ENCODE assay signal across 1 cellular context in the genomic region with DNA sequence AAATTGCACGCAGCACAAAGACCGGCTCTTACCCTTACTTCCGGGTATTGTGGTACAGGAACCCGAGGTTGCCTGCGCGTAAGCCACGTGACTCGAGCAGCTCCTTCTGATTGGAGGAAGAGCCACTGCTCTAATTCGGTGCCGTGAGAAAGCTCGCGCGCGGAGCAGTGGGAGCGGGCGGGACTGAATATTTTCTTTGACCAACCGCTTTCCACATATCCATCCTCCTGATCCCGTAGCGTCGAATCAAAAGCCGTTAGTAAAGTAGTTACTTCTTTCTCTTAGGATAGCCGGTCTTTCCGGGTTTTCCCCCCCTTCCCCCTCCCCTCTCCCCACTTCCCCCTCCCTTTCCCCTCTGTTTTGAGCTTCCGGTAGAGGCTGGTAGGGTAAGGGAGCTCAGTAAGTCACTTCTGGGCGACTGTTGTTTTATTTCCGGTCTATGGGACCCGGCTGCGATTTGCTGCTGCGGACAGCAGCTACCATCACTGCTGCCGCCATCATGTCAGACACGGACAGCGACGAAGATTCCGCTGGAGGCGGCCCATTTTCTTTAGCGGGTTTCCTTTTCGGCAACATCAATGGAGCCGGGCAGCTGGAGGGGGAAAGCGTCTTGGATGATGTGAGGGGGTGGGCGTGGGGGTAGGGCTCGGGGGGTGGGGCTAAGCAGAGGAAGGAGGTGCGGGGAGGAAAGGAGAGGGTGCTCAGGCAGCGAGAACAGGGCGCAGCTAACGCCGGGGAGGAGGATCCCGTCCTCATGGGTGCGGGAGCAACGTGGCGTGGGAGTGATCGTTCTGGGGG.
TF ChIP-seq lines count a peak whose summit lies in the region.

A gene with protein sequence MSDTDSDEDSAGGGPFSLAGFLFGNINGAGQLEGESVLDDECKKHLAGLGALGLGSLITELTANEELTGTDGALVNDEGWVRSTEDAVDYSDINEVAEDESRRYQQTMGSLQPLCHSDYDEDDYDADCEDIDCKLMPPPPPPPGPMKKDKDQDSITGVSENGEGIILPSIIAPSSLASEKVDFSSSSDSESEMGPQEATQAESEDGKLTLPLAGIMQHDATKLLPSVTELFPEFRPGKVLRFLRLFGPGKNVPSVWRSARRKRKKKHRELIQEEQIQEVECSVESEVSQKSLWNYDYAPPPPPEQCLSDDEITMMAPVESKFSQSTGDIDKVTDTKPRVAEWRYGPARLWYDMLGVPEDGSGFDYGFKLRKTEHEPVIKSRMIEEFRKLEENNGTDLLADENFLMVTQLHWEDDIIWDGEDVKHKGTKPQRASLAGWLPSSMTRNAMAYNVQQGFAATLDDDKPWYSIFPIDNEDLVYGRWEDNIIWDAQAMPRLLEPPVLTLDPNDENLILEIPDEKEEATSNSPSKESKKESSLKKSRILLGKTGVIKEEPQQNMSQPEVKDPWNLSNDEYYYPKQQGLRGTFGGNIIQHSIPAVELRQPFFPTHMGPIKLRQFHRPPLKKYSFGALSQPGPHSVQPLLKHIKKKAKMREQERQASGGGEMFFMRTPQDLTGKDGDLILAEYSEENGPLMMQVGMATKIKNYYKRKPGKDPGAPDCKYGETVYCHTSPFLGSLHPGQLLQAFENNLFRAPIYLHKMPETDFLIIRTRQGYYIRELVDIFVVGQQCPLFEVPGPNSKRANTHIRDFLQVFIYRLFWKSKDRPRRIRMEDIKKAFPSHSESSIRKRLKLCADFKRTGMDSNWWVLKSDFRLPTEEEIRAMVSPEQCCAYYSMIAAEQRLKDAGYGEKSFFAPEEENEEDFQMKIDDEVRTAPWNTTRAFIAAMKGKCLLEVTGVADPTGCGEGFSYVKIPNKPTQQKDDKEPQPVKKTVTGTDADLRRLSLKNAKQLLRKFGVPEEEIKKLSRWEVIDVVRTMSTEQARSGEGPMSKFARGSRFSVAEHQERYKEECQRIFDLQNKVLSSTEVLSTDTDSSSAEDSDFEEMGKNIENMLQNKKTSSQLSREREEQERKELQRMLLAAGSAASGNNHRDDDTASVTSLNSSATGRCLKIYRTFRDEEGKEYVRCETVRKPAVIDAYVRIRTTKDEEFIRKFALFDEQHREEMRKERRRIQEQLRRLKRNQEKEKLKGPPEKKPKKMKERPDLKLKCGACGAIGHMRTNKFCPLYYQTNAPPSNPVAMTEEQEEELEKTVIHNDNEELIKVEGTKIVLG (N-terminal part only) (plus strand): TSS at position 482 of the 798 bp plus-strand sequence. CDS start 18 bp downstream, at position 500.

TF ChIP-seq in HEK293, 187 proteins besides CTCF, POLR2A, EP300 and RAD21 (continued from another document):
- TF ChIP-seq, protein P1, sequence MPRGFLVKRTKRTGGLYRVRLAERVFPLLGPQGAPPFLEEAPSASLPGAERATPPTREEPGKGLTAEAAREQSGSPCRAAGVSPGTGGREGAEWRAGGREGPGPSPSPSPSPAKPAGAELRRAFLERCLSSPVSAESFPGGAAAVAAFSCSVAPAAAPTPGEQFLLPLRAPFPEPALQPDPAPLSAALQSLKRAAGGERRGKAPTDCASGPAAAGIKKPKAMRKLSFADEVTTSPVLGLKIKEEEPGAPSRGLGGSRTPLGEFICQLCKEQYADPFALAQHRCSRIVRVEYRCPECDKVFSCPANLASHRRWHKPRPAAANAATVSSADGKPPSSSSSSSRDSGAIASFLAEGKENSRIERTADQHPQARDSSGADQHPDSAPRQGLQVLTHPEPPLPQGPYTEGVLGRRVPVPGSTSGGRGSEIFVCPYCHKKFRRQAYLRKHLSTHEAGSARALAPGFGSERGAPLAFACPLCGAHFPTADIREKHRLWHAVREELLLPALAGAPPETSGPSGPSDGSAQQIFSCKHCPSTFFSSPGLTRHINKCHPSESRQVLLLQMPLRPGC (tag by site-specific recombination; IDR thresholded peaks at IDR 0.05): no peak
- TF ChIP-seq ZNF501 (tag by site-specific recombination; IDR thresholded peaks at IDR 0.05) (0 out of 2 replicates have a peak, but pooled peaks have one; percentile 8), ZSCAN30 (tag by site-specific recombination; IDR thresholded peaks at IDR 0.05) (no peak), ZIC2 (tag by site-specific recombination; IDR thresholded peaks at IDR 0.05) (no peak), ZNF10 (tag by site-specific recombination; IDR thresholded peaks at IDR 0.05) (peak; percentile 89), SP2 (tag by site-specific recombination; IDR thresholded peaks at IDR 0.05) (peak; percentile 82), KLF8 (tag by site-specific recombination; IDR thresholded peaks at IDR 0.05) (0 out of 2 replicates have a peak, but pooled peaks have one; percentile 15), GLI4 (tag by site-specific recombination; IDR thresholded peaks at IDR 0.05) (0 out of 2 replicates have a peak, but pooled peaks have one; percentile 35), ZNF76 (tag by site-specific recombination; IDR thresholded peaks at IDR 0.05; ENCODE audit: borderline replicate concordance, low read depth) (peak; percentile 70), SCRT1 (tag by site-specific recombination; IDR thresholded peaks at IDR 0.05; ENCODE audit: borderline replicate concordance) (no peak), ZXDB (tag by site-specific recombination; IDR thresholded peaks at IDR 0.05) (0 out of 2 replicates have a peak, but pooled peaks have one; percentile 8), ZFHX2 (tag by site-specific recombination; conservative IDR thresholded peaks at IDR 0.05) (peak; percentile 82; the same call in 1 of the 2 replicates), EGR2 (tag by site-specific recombination; IDR thresholded peaks at IDR 0.05; ENCODE audit: low read depth) (peak; percentile 76), SP7 (tag by site-specific recombination; IDR thresholded peaks at IDR 0.05) (0 out of 2 replicates have a peak, but pooled peaks have one; percentile 27)
- TF ChIP-seq, protein P2, sequence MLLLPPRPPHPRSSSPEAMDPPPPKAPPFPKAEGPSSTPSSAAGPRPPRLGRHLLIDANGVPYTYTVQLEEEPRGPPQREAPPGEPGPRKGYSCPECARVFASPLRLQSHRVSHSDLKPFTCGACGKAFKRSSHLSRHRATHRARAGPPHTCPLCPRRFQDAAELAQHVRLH (tag by site-specific recombination; IDR thresholded peaks at IDR 0.05): peak; percentile 98
- TF ChIP-seq, protein P3, sequence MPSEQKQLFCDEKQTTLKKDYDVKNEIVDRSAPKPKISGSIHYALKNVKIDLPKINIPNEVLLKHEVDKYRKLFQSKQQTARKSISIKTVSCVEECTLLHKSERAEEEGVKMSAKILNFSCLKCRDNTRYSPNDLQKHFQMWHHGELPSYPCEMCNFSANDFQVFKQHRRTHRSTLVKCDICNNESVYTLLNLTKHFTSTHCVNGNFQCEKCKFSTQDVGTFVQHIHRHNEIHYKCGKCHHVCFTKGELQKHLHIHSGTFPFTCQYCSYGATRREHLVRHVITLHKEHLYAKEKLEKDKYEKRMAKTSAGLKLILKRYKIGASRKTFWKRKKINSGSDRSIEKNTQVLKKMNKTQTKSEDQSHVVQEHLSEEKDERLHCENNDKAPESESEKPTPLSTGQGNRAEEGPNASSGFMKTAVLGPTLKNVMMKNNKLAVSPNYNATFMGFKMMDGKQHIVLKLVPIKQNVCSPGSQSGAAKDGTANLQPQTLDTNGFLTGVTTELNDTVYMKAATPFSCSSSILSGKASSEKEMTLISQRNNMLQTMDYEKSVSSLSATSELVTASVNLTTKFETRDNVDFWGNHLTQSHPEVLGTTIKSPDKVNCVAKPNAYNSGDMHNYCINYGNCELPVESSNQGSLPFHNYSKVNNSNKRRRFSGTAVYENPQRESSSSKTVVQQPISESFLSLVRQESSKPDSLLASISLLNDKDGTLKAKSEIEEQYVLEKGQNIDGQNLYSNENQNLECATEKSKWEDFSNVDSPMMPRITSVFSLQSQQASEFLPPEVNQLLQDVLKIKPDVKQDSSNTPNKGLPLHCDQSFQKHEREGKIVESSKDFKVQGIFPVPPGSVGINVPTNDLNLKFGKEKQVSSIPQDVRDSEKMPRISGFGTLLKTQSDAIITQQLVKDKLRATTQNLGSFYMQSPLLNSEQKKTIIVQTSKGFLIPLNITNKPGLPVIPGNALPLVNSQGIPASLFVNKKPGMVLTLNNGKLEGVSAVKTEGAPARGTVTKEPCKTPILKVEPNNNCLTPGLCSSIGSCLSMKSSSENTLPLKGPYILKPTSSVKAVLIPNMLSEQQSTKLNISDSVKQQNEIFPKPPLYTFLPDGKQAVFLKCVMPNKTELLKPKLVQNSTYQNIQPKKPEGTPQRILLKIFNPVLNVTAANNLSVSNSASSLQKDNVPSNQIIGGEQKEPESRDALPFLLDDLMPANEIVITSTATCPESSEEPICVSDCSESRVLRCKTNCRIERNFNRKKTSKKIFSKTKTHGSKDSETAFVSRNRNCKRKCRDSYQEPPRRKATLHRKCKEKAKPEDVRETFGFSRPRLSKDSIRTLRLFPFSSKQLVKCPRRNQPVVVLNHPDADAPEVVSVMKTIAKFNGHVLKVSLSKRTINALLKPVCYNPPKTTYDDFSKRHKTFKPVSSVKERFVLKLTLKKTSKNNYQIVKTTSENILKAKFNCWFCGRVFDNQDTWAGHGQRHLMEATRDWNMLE (tag by site-specific recombination; conservative IDR thresholded peaks at IDR 0.05; ENCODE audit: low read depth): peak; percentile 48
- TF ChIP-seq, protein P4, sequence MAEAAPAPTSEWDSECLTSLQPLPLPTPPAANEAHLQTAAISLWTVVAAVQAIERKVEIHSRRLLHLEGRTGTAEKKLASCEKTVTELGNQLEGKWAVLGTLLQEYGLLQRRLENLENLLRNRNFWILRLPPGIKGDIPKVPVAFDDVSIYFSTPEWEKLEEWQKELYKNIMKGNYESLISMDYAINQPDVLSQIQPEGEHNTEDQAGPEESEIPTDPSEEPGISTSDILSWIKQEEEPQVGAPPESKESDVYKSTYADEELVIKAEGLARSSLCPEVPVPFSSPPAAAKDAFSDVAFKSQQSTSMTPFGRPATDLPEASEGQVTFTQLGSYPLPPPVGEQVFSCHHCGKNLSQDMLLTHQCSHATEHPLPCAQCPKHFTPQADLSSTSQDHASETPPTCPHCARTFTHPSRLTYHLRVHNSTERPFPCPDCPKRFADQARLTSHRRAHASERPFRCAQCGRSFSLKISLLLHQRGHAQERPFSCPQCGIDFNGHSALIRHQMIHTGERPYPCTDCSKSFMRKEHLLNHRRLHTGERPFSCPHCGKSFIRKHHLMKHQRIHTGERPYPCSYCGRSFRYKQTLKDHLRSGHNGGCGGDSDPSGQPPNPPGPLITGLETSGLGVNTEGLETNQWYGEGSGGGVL (tag by site-specific recombination; IDR thresholded peaks at IDR 0.05): peak; percentile 94
- TF ChIP-seq, protein P5, sequence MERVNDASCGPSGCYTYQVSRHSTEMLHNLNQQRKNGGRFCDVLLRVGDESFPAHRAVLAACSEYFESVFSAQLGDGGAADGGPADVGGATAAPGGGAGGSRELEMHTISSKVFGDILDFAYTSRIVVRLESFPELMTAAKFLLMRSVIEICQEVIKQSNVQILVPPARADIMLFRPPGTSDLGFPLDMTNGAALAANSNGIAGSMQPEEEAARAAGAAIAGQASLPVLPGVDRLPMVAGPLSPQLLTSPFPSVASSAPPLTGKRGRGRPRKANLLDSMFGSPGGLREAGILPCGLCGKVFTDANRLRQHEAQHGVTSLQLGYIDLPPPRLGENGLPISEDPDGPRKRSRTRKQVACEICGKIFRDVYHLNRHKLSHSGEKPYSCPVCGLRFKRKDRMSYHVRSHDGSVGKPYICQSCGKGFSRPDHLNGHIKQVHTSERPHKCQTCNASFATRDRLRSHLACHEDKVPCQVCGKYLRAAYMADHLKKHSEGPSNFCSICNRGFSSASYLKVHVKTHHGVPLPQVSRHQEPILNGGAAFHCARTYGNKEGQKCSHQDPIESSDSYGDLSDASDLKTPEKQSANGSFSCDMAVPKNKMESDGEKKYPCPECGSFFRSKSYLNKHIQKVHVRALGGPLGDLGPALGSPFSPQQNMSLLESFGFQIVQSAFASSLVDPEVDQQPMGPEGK (tag by site-specific recombination; IDR thresholded peaks at IDR 0.05): peak; percentile 29; the same call in 1 of the 2 replicates
- TF ChIP-seq, protein P6, sequence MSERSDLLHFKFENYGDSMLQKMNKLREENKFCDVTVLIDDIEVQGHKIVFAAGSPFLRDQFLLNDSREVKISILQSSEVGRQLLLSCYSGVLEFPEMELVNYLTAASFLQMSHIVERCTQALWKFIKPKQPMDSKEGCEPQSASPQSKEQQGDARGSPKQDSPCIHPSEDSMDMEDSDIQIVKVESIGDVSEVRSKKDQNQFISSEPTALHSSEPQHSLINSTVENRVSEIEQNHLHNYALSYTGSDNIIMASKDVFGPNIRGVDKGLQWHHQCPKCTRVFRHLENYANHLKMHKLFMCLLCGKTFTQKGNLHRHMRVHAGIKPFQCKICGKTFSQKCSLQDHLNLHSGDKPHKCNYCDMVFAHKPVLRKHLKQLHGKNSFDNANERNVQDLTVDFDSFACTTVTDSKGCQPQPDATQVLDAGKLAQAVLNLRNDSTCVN (tag by site-specific recombination; optimal IDR thresholded peaks at IDR 0.05): peak; percentile 34
